ENCODE assay signal across 1 cellular context in the genomic region with DNA sequence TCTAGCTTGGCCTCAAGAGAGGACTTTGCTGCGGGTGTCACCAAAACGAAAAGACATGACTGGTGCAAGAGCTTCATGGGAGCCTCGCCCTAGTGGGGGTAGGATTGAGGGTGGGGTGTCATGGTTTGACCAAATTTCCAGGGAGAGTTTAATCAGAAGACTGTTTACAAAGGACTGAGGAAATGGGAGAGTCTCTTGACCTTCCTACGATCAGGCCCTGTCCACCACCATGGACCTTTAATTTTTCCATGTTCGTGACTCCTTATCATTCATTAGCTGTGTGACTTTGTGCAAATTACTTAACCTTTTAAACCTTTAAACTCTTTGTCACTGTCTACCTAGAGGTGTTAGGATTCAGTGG.
TF ChIP-seq lines count a peak whose summit lies in the region.

No MANE protein-coding gene starts in this region.

TF ChIP-seq in neural cell, 6 proteins besides CTCF, POLR2A, EP300 and RAD21 (continued from another document):
- TF ChIP-seq, protein P1, sequence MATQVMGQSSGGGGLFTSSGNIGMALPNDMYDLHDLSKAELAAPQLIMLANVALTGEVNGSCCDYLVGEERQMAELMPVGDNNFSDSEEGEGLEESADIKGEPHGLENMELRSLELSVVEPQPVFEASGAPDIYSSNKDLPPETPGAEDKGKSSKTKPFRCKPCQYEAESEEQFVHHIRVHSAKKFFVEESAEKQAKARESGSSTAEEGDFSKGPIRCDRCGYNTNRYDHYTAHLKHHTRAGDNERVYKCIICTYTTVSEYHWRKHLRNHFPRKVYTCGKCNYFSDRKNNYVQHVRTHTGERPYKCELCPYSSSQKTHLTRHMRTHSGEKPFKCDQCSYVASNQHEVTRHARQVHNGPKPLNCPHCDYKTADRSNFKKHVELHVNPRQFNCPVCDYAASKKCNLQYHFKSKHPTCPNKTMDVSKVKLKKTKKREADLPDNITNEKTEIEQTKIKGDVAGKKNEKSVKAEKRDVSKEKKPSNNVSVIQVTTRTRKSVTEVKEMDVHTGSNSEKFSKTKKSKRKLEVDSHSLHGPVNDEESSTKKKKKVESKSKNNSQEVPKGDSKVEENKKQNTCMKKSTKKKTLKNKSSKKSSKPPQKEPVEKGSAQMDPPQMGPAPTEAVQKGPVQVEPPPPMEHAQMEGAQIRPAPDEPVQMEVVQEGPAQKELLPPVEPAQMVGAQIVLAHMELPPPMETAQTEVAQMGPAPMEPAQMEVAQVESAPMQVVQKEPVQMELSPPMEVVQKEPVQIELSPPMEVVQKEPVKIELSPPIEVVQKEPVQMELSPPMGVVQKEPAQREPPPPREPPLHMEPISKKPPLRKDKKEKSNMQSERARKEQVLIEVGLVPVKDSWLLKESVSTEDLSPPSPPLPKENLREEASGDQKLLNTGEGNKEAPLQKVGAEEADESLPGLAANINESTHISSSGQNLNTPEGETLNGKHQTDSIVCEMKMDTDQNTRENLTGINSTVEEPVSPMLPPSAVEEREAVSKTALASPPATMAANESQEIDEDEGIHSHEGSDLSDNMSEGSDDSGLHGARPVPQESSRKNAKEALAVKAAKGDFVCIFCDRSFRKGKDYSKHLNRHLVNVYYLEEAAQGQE (IDR thresholded peaks at IDR 0.05; ENCODE audit: borderline replicate concordance) = no peak
- no peak for TF ChIP-seq POLR2AphosphoS5 (IDR thresholded peaks at IDR 0.05)
TF ChIP-seq in neural cell: peak in this region for 0.
